ENCODE assay signal across 26 cellular contexts in genomic region chr5:26740182-26740581, GRCh38.
"Had no signal": no experiment of that assay in that cellular context is flagged by ENCODE, and none has a peak within 500 bp of the region (broad histone marks: within the 10 kb centered on the region; RNA-seq: fewer than 3 reads in every experiment).

No MANE protein-coding gene starts in this region.

- H3K9me3 Mint-ChIP-seq: dendritic cell treated with granulocyte-macrophage colony-stimulating factor and Interleukin-4, amounts not matched to agents 40 ng/mL and 50 ng/mL, for 4 days; effector memory CD8-positive, alpha-beta T cell; endodermal cell had no signal

- H3K27me3 Mint-ChIP-seq: dendritic cell treated with granulocyte-macrophage colony-stimulating factor and Interleukin-4, amounts not matched to agents 40 ng/mL and 50 ng/mL, for 4 days; effector memory CD8-positive, alpha-beta T cell had no signal

- H2AFZ ChIP-seq: hepatocyte had no signal

- H3K4me3 Mint-ChIP-seq: dendritic cell treated with granulocyte-macrophage colony-stimulating factor and Interleukin-4, amounts not matched to agents 40 ng/mL and 50 ng/mL, for 4 days; effector memory CD8-positive, alpha-beta T cell; endodermal cell had no signal

- H3K4me1 ChIP-seq: colonic mucosa, esophagus muscularis mucosa, esophagus squamous epithelium, foreskin keratinocyte, gastrocnemius medialis, gastroesophageal sphincter, heart left ventricle, heart right ventricle had no signal

- H3K36me3 ChIP-seq: colonic mucosa, esophagus muscularis mucosa, esophagus squamous epithelium, gastrocnemius medialis, gastroesophageal sphincter, heart left ventricle, heart right ventricle had no signal

- H3K27ac Mint-ChIP-seq: dendritic cell treated with granulocyte-macrophage colony-stimulating factor and Interleukin-4, amounts not matched to agents 40 ng/mL and 50 ng/mL, for 4 days; effector memory CD8-positive, alpha-beta T cell; endodermal cell had no signal

- H3K4me3 ChIP-seq: colonic mucosa, coronary artery, dorsolateral prefrontal cortex, esophagus muscularis mucosa, esophagus squamous epithelium, gastrocnemius medialis, gastroesophageal sphincter, heart left ventricle, heart right ventricle, hepatocyte had no signal

- H3K4me2 ChIP-seq: hepatocyte had no signal

- DNase-seq: colonic mucosa; cortex of kidney; dermis blood vessel endothelial cell; dorsolateral prefrontal cortex; effector CD4-positive, alpha-beta T cell; effector CD8-positive, alpha-beta T cell; effector memory CD4-positive, alpha-beta T cell; effector memory CD8-positive, alpha-beta T cell; endodermal cell; erythroblast; esophagus squamous epithelium; foreskin fibroblast; foreskin keratinocyte; foreskin melanocyte; gastrocnemius medialis; glutamatergic neuron; head of caudate nucleus; heart left ventricle; heart right ventricle had no signal

- ATAC-seq: effector memory CD8-positive, alpha-beta T cell; esophagus mucosa; foreskin keratinocyte; gastrocnemius medialis; gastroesophageal sphincter; heart left ventricle; heart right ventricle had no signal

- H3K9me3 ChIP-seq: colonic mucosa, esophagus muscularis mucosa, gastrocnemius medialis, gastroesophageal sphincter had no signal

- H3K79me2 ChIP-seq: hepatocyte had no signal

- H3K27ac ChIP-seq: colonic mucosa, coronary artery, dorsolateral prefrontal cortex, epithelial cell of prostate, esophagus muscularis mucosa, esophagus squamous epithelium, foreskin keratinocyte, gastrocnemius medialis, gastroesophageal sphincter, heart left ventricle, heart right ventricle, hepatocyte had no signal

- H3K27me3 ChIP-seq: colonic mucosa, dorsolateral prefrontal cortex, esophagus muscularis mucosa, esophagus squamous epithelium, foreskin keratinocyte, gastrocnemius medialis, gastroesophageal sphincter, heart left ventricle, heart right ventricle, hepatocyte had no signal
